ENCODE assay signal across 8 cellular contexts in the genomic region with DNA sequence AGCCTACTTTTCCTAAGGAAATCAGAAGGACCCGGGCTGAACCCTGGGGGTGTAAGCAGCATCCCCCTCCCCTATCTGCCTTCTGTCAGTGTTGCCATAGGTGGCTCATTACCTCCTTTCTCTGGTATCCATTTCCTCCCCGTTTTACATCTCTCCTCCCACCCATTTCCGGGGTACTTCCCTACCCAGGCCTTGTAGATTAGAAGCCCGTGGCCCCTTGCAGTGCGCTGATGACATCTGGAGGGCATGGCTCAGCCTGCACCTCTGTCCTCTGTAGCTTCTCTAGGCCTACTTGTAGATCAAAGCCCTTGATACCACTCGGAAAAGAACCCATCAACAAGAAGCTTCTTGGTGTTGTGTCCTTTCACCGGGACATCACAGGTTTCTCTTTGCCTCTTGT.
DNase-seq lines count a peak whose midpoint lies in the region; ATAC-seq lines count a peak whose summit lies in the region.

No MANE protein-coding gene starts in this region.

- peaks cover 13% of the 10 kb centered on the region for H3K36me3 Mint-ChIP-seq in memory B cell

- peak overlapping the region; percentile 72 for H3K4me3 Mint-ChIP-seq in memory B cell

- H3K27me3 Mint-ChIP-seq in memory B cell, result no peaks in the 10 kb centered on the region

- H3K4me1 Mint-ChIP-seq in memory B cell, result peaks cover 36% of the 10 kb centered on the region

- no peaks in the 10 kb centered on the region for H3K9me3 Mint-ChIP-seq in memory B cell

- peak; percentile 50 to 54 for DNase-seq in activated CD4-positive, alpha-beta T cell treated with anti-CD3 and anti-CD28 coated beads for 4 hours
- DNase-seq in memory B cell (ENCODE audit: low spot score in 2 of 2), result peak; percentile 8 to 35
- no peak for DNase-seq in nucleus accumbens (lab: John Stamatoyannopoulos, UW)
- DNase-seq in SIG-M5 treated with dmso at 0.1 percent for 504 hours (lab: John Stamatoyannopoulos, UW; ENCODE audit: unreplicated experiment), result no peak
- no peak for DNase-seq in superior temporal gyrus (ENCODE audit: extremely low spot score)
- no peak for DNase-seq in OCI-M1 (lab: John Stamatoyannopoulos, UW)

- ATAC-seq in GM18519 (IDR thresholded peaks at IDR 0.05; ENCODE audit: low FRiP score, unreplicated experiment) (peak; percentile 97), HG02884 (IDR thresholded peaks at IDR 0.05; ENCODE audit: unreplicated experiment) (peak; percentile 93), memory B cell (ENCODE audit: low read depth) (peak; percentile 98)

- peak overlapping the region; percentile 95 for H3K27ac Mint-ChIP-seq in memory B cell

Comparison
In these comparisons a context has a peak if more than half of its experiments do, and no peak if none do; other contexts are left out.
1. DNase-seq: peak in activated CD4-positive, alpha-beta T cell treated with anti-CD3 and anti-CD28 coated beads for 4 hours (2 of 2) and memory B cell (2 of 2); none in nucleus accumbens (0 of 56), SIG-M5 treated with dmso at 0.1 percent for 504 hours (single experiment), superior temporal gyrus (single experiment) and OCI-M1 (single experiment).
2. Peak in every context shown above with its lines, with median percentiles within 50 percentile points of each other: ATAC-seq.